In genomic region chr20:61864481-61864880, GRCh38 we compare ENCODE assay signal across 20 cellular contexts.
"Had no signal": no experiment of that assay in that cellular context is flagged by ENCODE, and none has a peak within 500 bp of the region (broad histone marks: within the 10 kb centered on the region; RNA-seq: fewer than 3 reads in every experiment).

No MANE protein-coding gene starts in this region.

- ATAC-seq: effector memory CD8-positive, alpha-beta T cell; left lobe of liver; mucosa of descending colon; natural killer cell treated with Interleukin-12 subunit alpha and Interleukin-12 subunit beta and Interleukin-15 and Interleukin-18, amount 100 ng/mL, for 72 hours; stimulated activated naive CD8-positive, alpha-beta T cell treated with anti-CD3 and anti-CD28 coated beads, Interleukin-15, amount 100 ng/mL, for 72 hours had no signal

- H3K36me3 ChIP-seq: esophagus squamous epithelium, prostate gland, right atrium auricular region, spleen, tibial artery, upper lobe of left lung had no signal

- H3K4me1 ChIP-seq: esophagus squamous epithelium, parathyroid adenoma, prostate gland, right atrium auricular region, spleen, tibial artery, upper lobe of left lung had no signal

- H3K9ac ChIP-seq: parathyroid adenoma had no signal

- H3K27me3 ChIP-seq: right atrium auricular region, upper lobe of left lung had no signal

- H3K27ac ChIP-seq: esophagus squamous epithelium, parathyroid adenoma, prostate gland, right atrium auricular region, skin epidermis, spleen, tibial artery, upper lobe of left lung had no signal

- DNase-seq: cortex of kidney; effector memory CD8-positive, alpha-beta T cell; erythroblast; esophagus squamous epithelium; foreskin melanocyte; mesenchymal stem cell; naive B cell; spleen; stimulated activated naive CD4-positive, alpha-beta T cell; stimulated activated naive CD8-positive, alpha-beta T cell treated with anti-CD3 and anti-CD28 coated beads, Interleukin-15, amount 100 ng/mL, for 72 hours; tibial artery had no signal

- H3K4me3 ChIP-seq: esophagus squamous epithelium, lung, mucosa of descending colon, prostate gland, right atrium auricular region, skin epidermis, spleen, tibial artery, upper lobe of left lung had no signal

- H3K9me3 ChIP-seq: esophagus squamous epithelium, mucosa of descending colon, prostate gland, right atrium auricular region, tibial artery had no signal
